Comparison of ENCODE assay signal across 13 cellular contexts in the genomic region with DNA sequence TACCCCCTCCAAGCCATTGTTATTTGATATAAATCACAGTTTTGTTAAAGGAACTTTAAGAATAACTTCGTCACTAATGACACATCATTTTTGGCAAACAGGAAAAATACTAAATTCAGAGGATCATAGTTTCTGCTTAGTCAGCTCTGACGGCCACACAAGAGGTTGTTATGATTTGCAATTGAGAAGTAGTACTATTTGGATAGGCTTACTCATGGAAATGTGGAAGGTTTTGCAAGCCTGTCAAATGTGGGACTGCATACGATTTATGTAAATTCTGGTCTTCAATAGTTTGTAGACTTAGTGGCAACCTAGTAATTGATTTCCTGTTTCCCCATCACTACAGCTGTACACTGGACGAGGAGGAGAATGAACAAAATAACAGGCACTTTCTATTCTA.
DNase-seq lines count a peak whose midpoint lies in the region; ATAC-seq and TF ChIP-seq lines count a peak whose summit lies in the region.
"Had no signal": no experiment of that assay in that cellular context is flagged by ENCODE, and none has a peak within 500 bp of the region (broad histone marks: within the 10 kb centered on the region; RNA-seq: fewer than 3 reads in every experiment).

No MANE protein-coding gene starts in this region.

- H3K4me1 Mint-ChIP-seq in immature natural killer cell (peaks cover 4 to 16% of the 10 kb centered on the region in 2 donors), CD14-positive monocyte (peaks cover 4% of the 10 kb centered on the region)

- H3K27me3 Mint-ChIP-seq in immature natural killer cell (ENCODE audit: low read depth in 3 of 3): peaks cover 0 to 2% (median 0%) of the 10 kb centered on the region in 3 donors
- peaks cover 0 to 2% (median 0%) of the 10 kb centered on the region in 3 donors for H3K27me3 Mint-ChIP-seq in CD14-positive monocyte (ENCODE audit: low read depth in 3 of 3)
- H3K27me3 Mint-ChIP-seq: T-helper 17 cell, type B pancreatic cell had no signal

- H3K27ac Mint-ChIP-seq in immature natural killer cell (no peak overlapping the region), CD14-positive monocyte (peak overlapping the region in 3 of 7 donors; percentile 28 to 42 (median 41))
- H3K27ac Mint-ChIP-seq: type B pancreatic cell had no signal

- H3K36me3 Mint-ChIP-seq in immature natural killer cell: peaks cover 11 to 40% (median 27%) of the 10 kb centered on the region in 3 donors
- peaks cover 63 to 78% of the 10 kb centered on the region in 2 donors for H3K36me3 Mint-ChIP-seq in CD14-positive monocyte

- intact Hi-C loops in CD14-positive monocyte (cut with micrococcal nuclease): no loop called here

- no peak overlapping the region for H3K4me3 Mint-ChIP-seq in immature natural killer cell
- H3K4me3 Mint-ChIP-seq in CD14-positive monocyte: no peak overlapping the region
- H3K4me3 Mint-ChIP-seq: T-helper 17 cell, type B pancreatic cell had no signal

- no peak for ATAC-seq in HG03342 (IDR thresholded peaks at IDR 0.05; ENCODE audit: unreplicated experiment)
- ATAC-seq: T-helper 17 cell had no signal

- no peak for TF ChIP-seq CTCF in CD14-positive monocyte (IDR thresholded peaks at IDR 0.05)

- H3K9me3 Mint-ChIP-seq in immature natural killer cell (no peaks in the 10 kb centered on the region), CD14-positive monocyte (no peaks in the 10 kb centered on the region)
- H3K9me3 Mint-ChIP-seq: type B pancreatic cell had no signal

- DNase-seq in COLO829 (ENCODE audit: low spot score): peak; percentile 50
- DNase-seq in NCI-H460 (ENCODE audit: extremely low read depth, low read depth): peak; percentile 18
- peak; percentile 64 to 83 for DNase-seq in dermis microvascular lymphatic vessel endothelial cell (ENCODE audit: low read depth in 2 of 2)
- DNase-seq in myocyte (ENCODE audit: low read depth): peak; percentile 63
- no peak for DNase-seq in immature natural killer cell
- no peak for DNase-seq in activated CD4-positive, CD25-positive, alpha-beta regulatory T cell (lab: John Stamatoyannopoulos, UW)
- no peak for DNase-seq in CD14-positive monocyte (ENCODE audit: low spot score)
- DNase-seq: activated T-cell treated with anti-CD3 and anti-CD28 coated beads, Interleukin-2, amount 50 U/mL, for 48 hours; DND-41; NCI-H1930; T-helper 17 cell had no signal

Comparison
In these comparisons a context has a peak if more than half of its experiments do, and no peak if none do; other contexts are left out.
1. DNase-seq: peak in COLO829 (single experiment), NCI-H460 (single experiment), dermis microvascular lymphatic vessel endothelial cell (2 of 2) and myocyte (single experiment); none in immature natural killer cell (0 of 3), activated CD4-positive, CD25-positive, alpha-beta regulatory T cell (0 of 4) and CD14-positive monocyte (single experiment).